ENCODE assay signal across 12 cellular contexts in genomic region chr2:177397501-177398289, GRCh38. TPM values are rescaled to one million over a fixed set of nuclear protein-coding genes. Genes with fewer than 3 reads are reported as not detected.
DNase-seq lines count a peak whose midpoint lies in the region; FAIRE-seq and TF ChIP-seq lines count a peak whose summit lies in the region.
"Had no signal": no experiment of that assay in that cellular context is flagged by ENCODE, and none has a peak within 500 bp of the region (broad histone marks: within the 10 kb centered on the region; RNA-seq: fewer than 3 reads in every experiment).

No MANE protein-coding gene starts in this region.

- H3K4me3 ChIP-seq in adrenal gland, result no peak overlapping the region
- no peak overlapping the region for H3K4me3 ChIP-seq in kidney (ENCODE audit: low read length in 2 of 2)
- H3K4me3 ChIP-seq in transverse colon, result no peak overlapping the region
- no peak overlapping the region for H3K4me3 ChIP-seq in thyroid gland (replicated peaks in 1 of 3)

- DNase-seq in DMS53 (lab: John Stamatoyannopoulos, UW) (peak; percentile 42), DMS53 treated with DMSO at 0.1 percent for 48 hours (lab: John Stamatoyannopoulos, UW; ENCODE audit: unreplicated experiment) (no peak), adrenal gland (peak in 2 of 7 donors; percentile 8 to 19), kidney (peak; percentile 72), transverse colon (peak; percentile 19), GM12891 (ENCODE audit: insufficient read length, low spot score) (no peak), thyroid gland (no peak), RPMI8226 (no peak)
- DNase-seq: activated CD8-positive, alpha-beta memory T cell treated with anti-CD3 and anti-CD28 coated beads for 24 hours; head of caudate nucleus; NCI-H1417 treated with DMSO at 0.1 percent for 48 hours had no signal

- no peak overlapping the region for H3K9ac ChIP-seq in kidney (ENCODE audit: low read length in 2 of 2)

- TF ChIP-seq POLR2A in adrenal gland (IDR thresholded peaks at IDR 0.05) (no peak), transverse colon (IDR thresholded peaks at IDR 0.05) (no peak), GM12891 (IDR thresholded peaks at IDR 0.05; ENCODE audit: low read depth, low read length) (no peak), thyroid gland (IDR thresholded peaks at IDR 0.05) (no peak)

- peak overlapping the region in 3 of 5 donors; percentile 19 to 64 (median 39) for H3K27ac ChIP-seq in adrenal gland
- H3K27ac ChIP-seq in kidney (ENCODE audit: low read depth in 2 of 2, low read length in 2 of 2), result peak overlapping the region; percentile 45
- peak overlapping the region; percentile 48 to 65 (median 49) for H3K27ac ChIP-seq in transverse colon
- H3K27ac ChIP-seq in thyroid gland, result no peak overlapping the region
- H3K27ac ChIP-seq: 22Rv1 had no signal

- intact Hi-C loops in adrenal gland (cut with DNase I), result no loop called here
- intact Hi-C loops in kidney (cut with DNase I), result no loop called here
- intact Hi-C loops in transverse colon (cut with DNase I; ENCODE audit: low total_unique reads), result no loop called here
- intact Hi-C loops in thyroid gland (cut with DNase I), result no loop called here

- in situ Hi-C loops in transverse colon (cut with MboI; ENCODE audit: low pct_ligation_motif_present in 1 of 4, low pct_unique_long_range_greater_than_20kb in 1 of 4, low sequenced_read_pairs in 3 of 4), result no loop called here

- H3K27me3 ChIP-seq in adrenal gland, result no peaks in the 10 kb centered on the region
- no peaks in the 10 kb centered on the region for H3K27me3 ChIP-seq in transverse colon
- H3K27me3 ChIP-seq in thyroid gland, result no peaks in the 10 kb centered on the region

- H3K9me3 ChIP-seq in adrenal gland (replicated peaks in 1 of 3) (no peaks in the 10 kb centered on the region), kidney (ENCODE audit: control insufficient read depth in 1 of 2, low read length in 2 of 2) (no peaks in the 10 kb centered on the region), transverse colon (no peaks in the 10 kb centered on the region), thyroid gland (no peaks in the 10 kb centered on the region)

- TF ChIP-seq CTCF in adrenal gland (IDR thresholded peaks at IDR 0.05), result no peak
- no peak for TF ChIP-seq CTCF in kidney (IDR thresholded peaks at IDR 0.05; ENCODE audit: borderline replicate concordance, extremely low read depth, insufficient read depth)
- TF ChIP-seq CTCF in transverse colon (IDR thresholded peaks at IDR 0.05), result no peak
- TF ChIP-seq CTCF in thyroid gland (IDR thresholded peaks at IDR 0.05), result no peak

- 51 to 64% (median 57%) methylated on average over 12 of the region's 12 CpGs for WGBS in adrenal gland, 4 donors
- 36 to 49% methylated on average over 12 of the region's 12 CpGs for WGBS in transverse colon (ENCODE audit: low coverage in 1 of 2), 2 donors
- 77 to 78% methylated on average over 12 of the region's 12 CpGs for WGBS in thyroid gland, 2 donors

- no peaks in the 10 kb centered on the region for H3K36me3 ChIP-seq in adrenal gland (replicated peaks in 1 of 2)
- no peaks in the 10 kb centered on the region for H3K36me3 ChIP-seq in kidney (ENCODE audit: control insufficient read depth in 1 of 2, insufficient read depth in 2 of 2, low read length in 2 of 2)
- no peaks in the 10 kb centered on the region for H3K36me3 ChIP-seq in transverse colon
- no peaks in the 10 kb centered on the region for H3K36me3 ChIP-seq in thyroid gland

- FAIRE-seq in kidney (lab: Jason Lieb, UNC), result no peak
- no peak for FAIRE-seq in GM12891 (lab: Jason Lieb, UNC)

- H3K4me1 ChIP-seq in adrenal gland (replicated peaks in 1 of 2) (peaks cover 6 to 65% of the 10 kb centered on the region in 2 donors), kidney (ENCODE audit: control insufficient read depth in 1 of 2, insufficient read depth in 1 of 2, low read depth in 1 of 2, low read length in 2 of 2) (peaks cover 8 to 14% of the 10 kb centered on the region in 2 donors), transverse colon (peaks cover 7 to 71% (median 42%) of the 10 kb centered on the region in 4 donors), thyroid gland (peaks cover 11 to 13% of the 10 kb centered on the region in 2 donors)

- TF ChIP-seq EP300 in transverse colon (IDR thresholded peaks at IDR 0.05; ENCODE audit: low read depth), result no peak

TF ChIP-seq in GM12891, 5 proteins besides CTCF, POLR2A, EP300 and RAD21:
- TF ChIP-seq POU2F2 (IDR thresholded peaks at IDR 0.05; ENCODE audit: low read depth, low read length) (no peak), POLR2AphosphoS5 (IDR thresholded peaks at IDR 0.05; ENCODE audit: low read depth, low read length) (no peak), SPI1 (IDR thresholded peaks at IDR 0.05; ENCODE audit: low read depth, low read length) (no peak), TAF1 (IDR thresholded peaks at IDR 0.05; ENCODE audit: low read depth, low read length) (no peak), PAX5 (IDR thresholded peaks at IDR 0.05; ENCODE audit: insufficient read depth, low read length, severe bottlenecking) (no peak)

RNA-seq across cellular contexts. Expression of gene AGPS, which starts 5.1 kb away (rescaled TPM):
- total RNA-seq in adrenal gland, result 10 to 100 TPM; 24.6 to 43.1 (median 34.0) TPM
- polyA plus RNA-seq in adrenal gland, result 10 to 100 TPM in 1 of 3 donors, 1 to 10 TPM in 2; 3.8 to 29.4 (median 6.1) TPM
- 45.7 TPM for total RNA-seq in kidney
- polyA plus RNA-seq in kidney (ENCODE audit: insufficient read depth, low read depth, low replicate concordance), result 7.9 TPM
- total RNA-seq in transverse colon, result 10 to 100 TPM; 15.0 to 81.6 (median 58.1) TPM
- 15.1 TPM for polyA plus RNA-seq in GM12891 (2012; ENCODE audit: low read depth, missing spikeins)
- total RNA-seq in thyroid gland, result 10 to 100 TPM; 23.1 to 38.8 (median 24.7) TPM

Comparison
In these comparisons a context has a peak if more than half of its experiments do, and no peak if none do; other contexts are left out.
1. DNase-seq: peak in DMS53 (single experiment), kidney (single experiment) and transverse colon (single experiment); none in DMS53 treated with DMSO at 0.1 percent for 48 hours (single experiment), GM12891 (single experiment), thyroid gland (0 of 2) and RPMI8226 (single experiment).
2. H3K27ac ChIP-seq: peak in adrenal gland (3 of 5), kidney (2 of 2) and transverse colon (4 of 4); none in thyroid gland (0 of 3).